9 cellular contexts compared by ENCODE assay signal in the genomic region with DNA sequence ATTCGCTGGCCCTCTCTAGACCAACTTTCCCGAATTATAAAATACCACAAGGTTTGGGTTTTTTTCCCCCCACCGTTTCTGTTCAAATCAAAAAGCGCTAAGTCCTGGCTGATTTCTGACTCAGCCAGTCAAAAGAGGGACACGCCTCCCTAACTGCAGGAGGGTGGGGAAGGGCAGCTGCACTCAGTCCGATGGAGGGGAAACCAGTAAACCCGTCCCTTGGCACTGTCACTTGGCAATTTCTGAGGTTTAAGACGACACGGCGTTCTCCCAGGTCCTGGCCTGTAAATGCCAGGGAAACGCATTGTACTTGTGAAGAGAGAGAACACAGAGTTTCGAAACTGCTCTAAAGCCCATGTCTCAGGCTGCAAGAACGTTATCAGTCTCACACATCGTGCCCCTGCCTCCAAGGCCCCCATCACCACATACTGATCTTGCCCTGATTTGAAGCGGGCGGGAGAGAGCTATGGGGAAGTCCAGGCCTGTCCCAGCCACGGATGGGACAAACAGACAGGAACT. TPM values are rescaled to one million over a fixed set of nuclear protein-coding genes. Genes with fewer than 3 reads are reported as not detected.
DNase-seq lines count a peak whose midpoint lies in the region; ATAC-seq and TF ChIP-seq lines count a peak whose summit lies in the region.
"Had no signal": no experiment of that assay in that cellular context is flagged by ENCODE, and none has a peak within 500 bp of the region (broad histone marks: within the 10 kb centered on the region; RNA-seq: fewer than 3 reads in every experiment).

No MANE protein-coding gene starts in this region.

- no peak for TF ChIP-seq POLR2A in vagina (IDR thresholded peaks at IDR 0.05)

- CTCF ChIA-PET in MCF 10A (lab: Yijun Ruan, JAX) = interaction anchor here (0.9 to 4.0 kb wide), 5 partner anchors 16 to 888 kb away, joined by 3 to 22 read pairs (median 4); no protein-coding TSS in a partner anchor

- H3K4me3 ChIP-seq in vagina = peak overlapping the region; percentile 16 to 23

- TSS peak; percentile 71 for BruUV-seq in MCF 10A (replicated peaks; lab: Mats Ljungman, UMichigan)

- peak overlapping the region; percentile 95 for H3K27ac Mint-ChIP-seq in MCF 10A (ENCODE audit: low read depth, unreplicated experiment)

- H3K4me3 Mint-ChIP-seq in MCF 10A (ENCODE audit: unreplicated experiment) = peak overlapping the region; percentile 73

- no peaks in the 10 kb centered on the region for H3K9me3 ChIP-seq in vagina

- no peaks in the 10 kb centered on the region for H3K9me3 Mint-ChIP-seq in MCF 10A (ENCODE audit: unreplicated experiment)

- peaks cover 71% of the 10 kb centered on the region for H3K4me1 Mint-ChIP-seq in MCF 10A (ENCODE audit: insufficient read depth, unreplicated experiment)

- no peaks in the 10 kb centered on the region for H3K27me3 ChIP-seq in vagina

- H3K36me3 Mint-ChIP-seq in MCF 10A (ENCODE audit: insufficient read depth, unreplicated experiment) = peaks cover 5% of the 10 kb centered on the region

- POLR2A ChIA-PET in MCF 10A (lab: Yijun Ruan, JAX) = interaction anchor here (0.7 to 5.3 kb wide), 13 partner anchors 10 to 304 kb away, joined by 3 to 31 read pairs (median 3); a partner anchor contains a TSS

- intact Hi-C loops in Right ventricle myocardium inferior (cut with DNase I) = loop anchor here (5.0 kb wide), 1 partner anchor 37 kb away; no protein-coding TSS in a partner anchor
- intact Hi-C loops in cardiac septum (cut with DNase I) = no loop called here
- intact Hi-C loops in MCF 10A (cut with micrococcal nuclease) = loop anchor here (2.0 kb wide), 1 partner anchor 57 kb away; no protein-coding TSS in a partner anchor
- intact Hi-C loops in vagina (cut with DNase I) = loop anchor here (10.0 kb wide), 1 partner anchor 55 kb away; a partner anchor contains a TSS

- H3K27me3 Mint-ChIP-seq in MCF 10A (ENCODE audit: insufficient read depth, unreplicated experiment) = no peaks in the 10 kb centered on the region

- TF ChIP-seq CTCF in MCF 10A (IDR thresholded peaks at IDR 0.05; ENCODE audit: unreplicated experiment) (no peak), vagina (IDR thresholded peaks at IDR 0.05) (no peak)

- H3K36me3 ChIP-seq in vagina = no peaks in the 10 kb centered on the region

- H3K4me1 ChIP-seq in vagina = peaks cover 73% of the 10 kb centered on the region

- peak; percentile 73 for ATAC-seq in Right ventricle myocardium inferior
- ATAC-seq in GM21390 (IDR thresholded peaks at IDR 0.05; ENCODE audit: unreplicated experiment) = no peak
- ATAC-seq in HG03460 (IDR thresholded peaks at IDR 0.05; ENCODE audit: unreplicated experiment) = no peak

- no peak for DNase-seq in Right ventricle myocardium inferior (ENCODE audit: missing footprints)
- no peak for DNase-seq in cardiac septum (ENCODE audit: low spot score)
- DNase-seq in MCF 10A (ENCODE audit: unreplicated experiment) = peak; percentile 87
- peak; percentile 52 to 61 for DNase-seq in lung microvascular endothelial cell (ENCODE audit: low read depth in 2 of 2)
- DNase-seq in vagina (ENCODE audit: extremely low spot score in 2 of 2) = peak in 1 of 2 donors; percentile 98
- no peak for DNase-seq in activated naive CD4-positive, alpha-beta T cell (lab: John Stamatoyannopoulos, UW)
- DNase-seq: activated CD4-positive, alpha-beta T cell treated with anti-CD3 and anti-CD28 coated beads, Interleukin-2, amount 50 U/mL, for 1 hour had no signal

- peak overlapping the region; percentile 78 for H3K27ac ChIP-seq in vagina

RNA-seq across cellular contexts. Expression of a gene that starts 57.9 kb away (rescaled TPM):
- total RNA-seq in Right ventricle myocardium inferior (8.4 TPM), cardiac septum (15.7 TPM), MCF 10A (2022) (21.1 and 27.4 TPM in 2 replicates), lung microvascular endothelial cell (3.7 and 7.9 TPM in 2 replicates), vagina (28.0 TPM)

Comparison
In these comparisons a context has a peak if more than half of its experiments do, and no peak if none do; other contexts are left out.
1. DNase-seq: peak in MCF 10A (single experiment) and lung microvascular endothelial cell (2 of 2); none in Right ventricle myocardium inferior (single experiment), cardiac septum (single experiment) and activated naive CD4-positive, alpha-beta T cell (0 of 4).